9 cellular contexts compared by ENCODE assay signal in the genomic region with DNA sequence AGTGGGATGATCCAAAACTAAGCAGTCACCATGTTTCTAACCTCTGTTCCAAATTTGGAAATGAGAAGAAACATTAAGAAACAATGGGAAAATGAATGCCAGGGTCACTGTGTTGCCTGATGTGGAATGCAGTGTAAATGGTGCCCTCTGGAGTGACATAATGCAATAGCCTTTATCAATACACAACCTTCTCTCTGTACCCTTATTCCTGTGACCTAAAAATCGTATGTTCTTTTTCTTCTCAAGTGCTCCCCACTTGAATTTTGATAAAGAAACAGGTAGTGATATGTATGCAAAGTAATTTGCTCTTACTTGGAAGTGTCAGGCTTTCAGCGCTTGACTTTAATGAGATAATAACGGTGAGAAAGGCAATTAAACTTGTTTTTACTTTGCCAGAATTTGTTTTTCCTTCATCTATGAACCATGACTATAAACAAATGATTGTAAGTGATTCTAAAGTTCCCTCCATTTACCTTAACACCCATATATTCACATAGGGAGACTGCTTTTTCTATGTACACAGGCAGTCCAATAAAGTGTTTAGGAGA.
DNase-seq lines count a peak whose midpoint lies in the region; ATAC-seq and TF ChIP-seq lines count a peak whose summit lies in the region.
"Had no signal": no experiment of that assay in that cellular context is flagged by ENCODE, and none has a peak within 500 bp of the region (broad histone marks: within the 10 kb centered on the region; RNA-seq: fewer than 3 reads in every experiment).

No MANE protein-coding gene starts in this region.

- H3K9me3 Mint-ChIP-seq in activated T-cell treated with anti-CD3 and anti-CD28 coated beads, Interleukin-2, amount 50 U/mL, for 72 hours, result peaks cover 3 to 8% of the 10 kb centered on the region in 2 donors

- no peaks in the 10 kb centered on the region for H3K27me3 Mint-ChIP-seq in activated T-cell treated with anti-CD3 and anti-CD28 coated beads, Interleukin-2, amount 50 U/mL, for 72 hours (ENCODE audit: low read depth)

- intact Hi-C loops in breast epithelium (cut with DNase I; ENCODE audit: low total_unique reads) (no loop called here), mucosa of descending colon (cut with DNase I, micrococcal nuclease) (no loop called here)

- no peak for ATAC-seq in DND-41 (ENCODE audit: insufficient read depth, low read depth)
- ATAC-seq in mucosa of descending colon, result peak; percentile 74
- no peak for ATAC-seq in activated T-cell treated with anti-CD3 and anti-CD28 coated beads, Interleukin-2, amount 50 U/mL, for 72 hours (replicated peaks in 1 of 2)

- H3K4me3 Mint-ChIP-seq in activated T-cell treated with anti-CD3 and anti-CD28 coated beads, Interleukin-2, amount 50 U/mL, for 72 hours, result no peak overlapping the region
- H3K4me3 Mint-ChIP-seq: IgD-negative memory B cell had no signal

- no peak for TF ChIP-seq POLR2A in breast epithelium (IDR thresholded peaks at IDR 0.05)

- H3K27me3 ChIP-seq in DND-41 (ENCODE audit: insufficient read depth, low read length, poor library complexity), result no peaks in the 10 kb centered on the region
- H3K27me3 ChIP-seq in breast epithelium, result no peaks in the 10 kb centered on the region

- no peak overlapping the region for H3K4me2 ChIP-seq in DND-41 (ENCODE audit: insufficient read depth, low read length)

- H3K36me3 ChIP-seq in DND-41 (ENCODE audit: insufficient read depth, low read length), result no peaks in the 10 kb centered on the region
- H3K36me3 ChIP-seq in breast epithelium, result no peaks in the 10 kb centered on the region
- H3K36me3 ChIP-seq in mucosa of descending colon (ENCODE audit: low read depth), result no peaks in the 10 kb centered on the region

- H3K4me1 Mint-ChIP-seq in activated T-cell treated with anti-CD3 and anti-CD28 coated beads, Interleukin-2, amount 50 U/mL, for 72 hours (ENCODE audit: low read depth), result no peaks in the 10 kb centered on the region
- H3K4me1 Mint-ChIP-seq: IgD-negative memory B cell had no signal

- H3K79me2 ChIP-seq in DND-41 (ENCODE audit: insufficient read depth, low read length), result no peaks in the 10 kb centered on the region

- DNase-seq in DND-41 (no peak), LNCaP clone FGC (ENCODE audit: low read depth) (no peak), breast epithelium (ENCODE audit: low spot score in 2 of 2) (no peak), mucosa of descending colon (peak in 1 of 3 donors; percentile 37), ureter (ENCODE audit: low spot score) (no peak)
- no peak for DNase-seq in activated CD4-positive, CD25-positive, alpha-beta regulatory T cell treated with anti-CD3 and anti-CD28 coated beads, Interleukin-2, amount 50 U/mL, for 72 hours
- no peak for DNase-seq in activated T-cell treated with anti-CD3 and anti-CD28 coated beads, Interleukin-2, amount 50 U/mL, for 72 hours
- DNase-seq in stimulated activated CD4-positive, alpha-beta T cell treated with anti-CD3 and anti-CD28 coated beads, Interleukin-15, amount 100 ng/mL, for 24 hours, result no peak

- H3K27ac Mint-ChIP-seq in activated T-cell treated with anti-CD3 and anti-CD28 coated beads, Interleukin-2, amount 50 U/mL, for 72 hours, result no peak overlapping the region

- H4K20me1 ChIP-seq in DND-41 (ENCODE audit: insufficient read depth, low read length), result no peaks in the 10 kb centered on the region

- H3K9ac ChIP-seq in DND-41 (ENCODE audit: low read depth, low read length), result no peak overlapping the region

- no peaks in the 10 kb centered on the region for H3K36me3 Mint-ChIP-seq in activated T-cell treated with anti-CD3 and anti-CD28 coated beads, Interleukin-2, amount 50 U/mL, for 72 hours (ENCODE audit: insufficient read depth in 2 of 2)
- H3K36me3 Mint-ChIP-seq: IgD-negative memory B cell had no signal

- H3K27ac ChIP-seq in DND-41 (ENCODE audit: low read length), result no peak overlapping the region
- no peak overlapping the region for H3K27ac ChIP-seq in breast epithelium

- H3K4me1 ChIP-seq in DND-41 (ENCODE audit: insufficient read depth, low read length) (no peaks in the 10 kb centered on the region), breast epithelium (no peaks in the 10 kb centered on the region), mucosa of descending colon (ENCODE audit: low read depth) (no peaks in the 10 kb centered on the region)

- H2AFZ ChIP-seq in DND-41 (ENCODE audit: low read depth, low read length), result no peak overlapping the region

- TF ChIP-seq CTCF in DND-41 (IDR thresholded peaks at IDR 0.05; ENCODE audit: borderline replicate concordance, extremely low read depth, low read length, poor library complexity, severe bottlenecking) (peak; percentile 31), LNCaP clone FGC (IDR thresholded peaks at IDR 0.05; ENCODE audit: control insufficient read depth, extremely low read depth, insufficient read depth) (peak; percentile 78), breast epithelium (IDR thresholded peaks at IDR 0.05) (peak in 2 of 3 donors; percentile 36 to 54), mucosa of descending colon (IDR thresholded peaks at IDR 0.05) (no peak)

- H3K4me3 ChIP-seq in DND-41 (ENCODE audit: low read depth in 1 of 2, low read length in 2 of 2) (no peak overlapping the region), LNCaP clone FGC (ENCODE audit: low read depth, low read length) (no peak overlapping the region), breast epithelium (no peak overlapping the region), mucosa of descending colon (no peak overlapping the region)

- no peaks in the 10 kb centered on the region for H3K9me3 ChIP-seq in DND-41 (ENCODE audit: insufficient read depth, low read length, severe bottlenecking)
- H3K9me3 ChIP-seq in breast epithelium, result no peaks in the 10 kb centered on the region
- H3K9me3 ChIP-seq in mucosa of descending colon, result no peaks in the 10 kb centered on the region
